Comparison of ENCODE assay signal across 1 cellular context in genomic region chr1:76854255-76854654, GRCh38.
TF ChIP-seq lines count a peak whose summit lies in the region.

No MANE protein-coding gene starts in this region.

TF ChIP-seq in GM23338, 12 proteins besides CTCF, POLR2A, EP300 and RAD21:
- TF ChIP-seq ZNF462 (CRISPR knock-in tag; IDR thresholded peaks at IDR 0.05) (no peak), NANOG (IDR thresholded peaks at IDR 0.05; ENCODE audit: borderline replicate concordance) (0 out of 2 replicates have a peak, but pooled peaks have one; percentile 3), ETS1 (IDR thresholded peaks at IDR 0.05) (no peak), ZNF331 (CRISPR knock-in tag; IDR thresholded peaks at IDR 0.05; ENCODE audit: low read depth) (no peak)
